8 cellular contexts compared by ENCODE assay signal in genomic region chr2:68282814-68283812, GRCh38. TPM values are rescaled to one million over a fixed set of nuclear protein-coding genes. Genes with fewer than 3 reads are reported as not detected.
DNase-seq lines count a peak whose midpoint lies in the region; ATAC-seq and TF ChIP-seq lines count a peak whose summit lies in the region.

No MANE protein-coding gene starts in this region.

- H3K27me3 ChIP-seq in SK-N-SH (ENCODE audit: insufficient read depth) (no peaks in the 10 kb centered on the region), esophagus muscularis mucosa (no peaks in the 10 kb centered on the region), prostate gland (replicated peaks; ENCODE audit: insufficient read depth) (no peaks in the 10 kb centered on the region)

- H3K4me3 ChIP-seq in SK-N-SH (ENCODE audit: low read depth in 2 of 2, low read length in 1 of 2) (no peak overlapping the region), esophagus muscularis mucosa (no peak overlapping the region), prostate gland (no peak overlapping the region)

- peaks cover 0 to 5% of the 10 kb centered on the region in 2 experiments; a peak in 2 of 4 replicates for H3K4me1 ChIP-seq in SK-N-SH (ENCODE audit: control insufficient read depth in 1 of 2, insufficient read depth in 2 of 2, low read depth in 1 of 2, low read length in 1 of 2)
- H3K4me1 ChIP-seq in esophagus muscularis mucosa, result peaks cover 11 to 33% (median 17%) of the 10 kb centered on the region in 4 donors
- peaks cover 8% of the 10 kb centered on the region for H3K4me1 ChIP-seq in prostate gland (replicated peaks)

- no peak overlapping the region for H3K4me2 ChIP-seq in SK-N-SH

- no peaks in the 10 kb centered on the region for H3K9me3 ChIP-seq in SK-N-SH
- H3K9me3 ChIP-seq in esophagus muscularis mucosa, result no peaks in the 10 kb centered on the region
- H3K9me3 ChIP-seq in prostate gland, result no peaks in the 10 kb centered on the region

- POLR2A ChIA-PET in SK-N-SH (lab: Yijun Ruan, JAX), result no interaction called here

- TF ChIP-seq EP300 in SK-N-SH (IDR thresholded peaks at IDR 0.05; ENCODE audit: borderline replicate concordance in 1 of 2, low read depth in 1 of 2, low read length in 1 of 2) (no peak), esophagus muscularis mucosa (IDR thresholded peaks at IDR 0.05) (no peak)

- H3K9me2 ChIP-seq in SK-N-SH, result no peaks in the 10 kb centered on the region

- no peaks in the 10 kb centered on the region for H3K4me1 Mint-ChIP-seq in natural killer cell
- H3K4me1 Mint-ChIP-seq in natural killer cell treated with Interleukin-12 subunit alpha and Interleukin-12 subunit beta and Interleukin-15 and Interleukin-18, amount 100 ng/mL, for 72 hours (ENCODE audit: low read depth in 2 of 2), result no peaks in the 10 kb centered on the region

- no peaks in the 10 kb centered on the region for H4K20me1 ChIP-seq in SK-N-SH (ENCODE audit: insufficient read depth)

- TF ChIP-seq POLR2A in esophagus muscularis mucosa (IDR thresholded peaks at IDR 0.05; ENCODE audit: low read depth), result no peak
- TF ChIP-seq POLR2A in prostate gland (IDR thresholded peaks at IDR 0.05), result no peak

- intact Hi-C loops in natural killer cell (cut with micrococcal nuclease) (loop anchor here (1.0 to 2.0 kb wide), 2 partner anchors 87 to 160 kb away; no protein-coding TSS in a partner anchor), esophagus muscularis mucosa (cut with DNase I) (loop anchor here (2.0 to 5.0 kb wide), 2 partner anchors 86 to 160 kb away; no protein-coding TSS in a partner anchor), prostate gland (cut with DNase I) (loop anchor here (5.0 to 10.0 kb wide), 2 partner anchors 161 to 162 kb away; no protein-coding TSS in a partner anchor)

- ATAC-seq in natural killer cell (peak; percentile 57 to 74 (median 64)), HG02623 (IDR thresholded peaks at IDR 0.05; ENCODE audit: unreplicated experiment) (no peak)
- no peak for ATAC-seq in natural killer cell treated with Interleukin-12 subunit alpha and Interleukin-12 subunit beta and Interleukin-15 and Interleukin-18, amount 100 ng/mL, for 72 hours

- 49% methylated on average over 6 of the region's 6 CpGs for WGBS in SK-N-SH (ENCODE audit: low lambda C conversion rate)
- 45% methylated on average over 6 of the region's 6 CpGs for WGBS in esophagus muscularis mucosa
- WGBS in prostate gland, result 48% methylated on average over 6 of the region's 6 CpGs

- H3K4me3 Mint-ChIP-seq in natural killer cell, result no peak overlapping the region
- no peak overlapping the region for H3K4me3 Mint-ChIP-seq in natural killer cell treated with Interleukin-12 subunit alpha and Interleukin-12 subunit beta and Interleukin-15 and Interleukin-18, amount 100 ng/mL, for 72 hours

- H3F3A ChIP-seq in SK-N-SH (replicated peaks; ENCODE audit: insufficient read depth), result peaks cover 6% of the 10 kb centered on the region

- no peaks in the 10 kb centered on the region for H3K79me2 ChIP-seq in SK-N-SH (ENCODE audit: insufficient read depth)

- DNase-seq in natural killer cell, result no peak
- no peak for DNase-seq in natural killer cell treated with Interleukin-12 subunit alpha and Interleukin-12 subunit beta and Interleukin-15 and Interleukin-18, amount 100 ng/mL, for 72 hours (ENCODE audit: low spot score)
- DNase-seq in HT-29 (ENCODE audit: low spot score), result peak; percentile 32
- DNase-seq in SK-N-SH, result peak; percentile 69
- no peak for DNase-seq in esophagus muscularis mucosa (ENCODE audit: extremely low spot score)
- DNase-seq in prostate gland (ENCODE audit: low spot score), result peak; percentile 21
- DNase-seq in cerebellar nuclear complex (lab: John Stamatoyannopoulos, UW), result no peak

- H3K27ac ChIP-seq in SK-N-SH (ENCODE audit: low read depth in 2 of 2, low read length in 1 of 2), result no peak overlapping the region
- no peak overlapping the region for H3K27ac ChIP-seq in esophagus muscularis mucosa (replicated peaks in 1 of 4)
- no peak overlapping the region for H3K27ac ChIP-seq in prostate gland

- H3K36me3 ChIP-seq in SK-N-SH (replicated peaks in 1 of 2; ENCODE audit: control insufficient read depth in 1 of 2, insufficient read depth in 2 of 2, low read length in 1 of 2) (peaks cover 0 to 3% of the 10 kb centered on the region in 2 experiments), esophagus muscularis mucosa (no peaks in the 10 kb centered on the region), prostate gland (no peaks in the 10 kb centered on the region)

- H3K9me3 Mint-ChIP-seq in natural killer cell, result no peaks in the 10 kb centered on the region
- no peaks in the 10 kb centered on the region for H3K9me3 Mint-ChIP-seq in natural killer cell treated with Interleukin-12 subunit alpha and Interleukin-12 subunit beta and Interleukin-15 and Interleukin-18, amount 100 ng/mL, for 72 hours

- CTCF ChIA-PET in SK-N-SH (lab: Yijun Ruan, JAX), result interaction anchor here (0.6 to 5.7 kb wide), 34 partner anchors 8 to 260 kb away, joined by 3 to 76 read pairs (median 4); partner anchors contain the start of genes PNO1 and PPP3R1

- no peak overlapping the region for H3K27ac Mint-ChIP-seq in natural killer cell
- H3K27ac Mint-ChIP-seq in natural killer cell treated with Interleukin-12 subunit alpha and Interleukin-12 subunit beta and Interleukin-15 and Interleukin-18, amount 100 ng/mL, for 72 hours, result peak overlapping the region in 1 of 2 donors; percentile 36

- peaks cover 9 to 12% of the 10 kb centered on the region in 2 donors for H3K27me3 Mint-ChIP-seq in natural killer cell (ENCODE audit: low read depth in 2 of 2)
- peaks cover 0 to 3% of the 10 kb centered on the region in 2 donors for H3K27me3 Mint-ChIP-seq in natural killer cell treated with Interleukin-12 subunit alpha and Interleukin-12 subunit beta and Interleukin-15 and Interleukin-18, amount 100 ng/mL, for 72 hours

- no peaks in the 10 kb centered on the region for H3K36me3 Mint-ChIP-seq in natural killer cell
- no peaks in the 10 kb centered on the region for H3K36me3 Mint-ChIP-seq in natural killer cell treated with Interleukin-12 subunit alpha and Interleukin-12 subunit beta and Interleukin-15 and Interleukin-18, amount 100 ng/mL, for 72 hours

- H2AFZ ChIP-seq in SK-N-SH (ENCODE audit: low read depth), result no peak overlapping the region

- TF ChIP-seq CTCF in natural killer cell (IDR thresholded peaks at IDR 0.05) (peak; percentile 71), SK-N-SH (IDR thresholded peaks at IDR 0.05) (peak; percentile 89), esophagus muscularis mucosa (IDR thresholded peaks at IDR 0.05) (peak; percentile 71 to 76 (median 72)), prostate gland (IDR thresholded peaks at IDR 0.05) (peak; percentile 39 to 76 (median 70))

- TF ChIP-seq RAD21 in SK-N-SH (IDR thresholded peaks at IDR 0.05; ENCODE audit: low read length), result peak; percentile 83

- no peak overlapping the region for H3K9ac ChIP-seq in SK-N-SH

TF ChIP-seq in SK-N-SH, 30 proteins besides CTCF, POLR2A, EP300 and RAD21:
- TF ChIP-seq FOXJ3 (CRISPR knock-in tag; IDR thresholded peaks at IDR 0.05), result no peak
- no peak for TF ChIP-seq ELF1 (IDR thresholded peaks at IDR 0.05)
- no peak for TF ChIP-seq YY1 (IDR thresholded peaks at IDR 0.05; ENCODE audit: low read depth)
- TF ChIP-seq RFX5 (IDR thresholded peaks at IDR 0.05; ENCODE audit: low read length), result no peak
- TF ChIP-seq USF2 (IDR thresholded peaks at IDR 0.05; ENCODE audit: borderline replicate concordance, low read depth, low read length), result no peak
- TF ChIP-seq POLR2AphosphoS5 (IDR thresholded peaks at IDR 0.05; ENCODE audit: low read depth, low read length), result no peak
- no peak for TF ChIP-seq MAX (IDR thresholded peaks at IDR 0.05; ENCODE audit: low read depth)
- no peak for TF ChIP-seq USF1 (IDR thresholded peaks at IDR 0.05; ENCODE audit: borderline replicate concordance, low read depth)
- peak; percentile 65 for TF ChIP-seq SMC3 (IDR thresholded peaks at IDR 0.05; ENCODE audit: low read depth, low read length)
TF ChIP-seq in SK-N-SH: peak in this region for 1.

RNA-seq across cellular contexts. Expression of gene PPP3R1, which starts 30.8 kb away (rescaled TPM):
- total RNA-seq in natural killer cell (10 to 100 TPM; 77.8 to 86.2 (median 79.9) TPM), esophagus muscularis mucosa (10 to 100 TPM; 19.3 to 28.0 (median 25.7) TPM), prostate gland (10 to 100 TPM; 31.3 to 34.9 TPM)
- 10 to 100 TPM; 85.9 to 90.7 TPM for total RNA-seq in natural killer cell treated with Interleukin-12 subunit alpha and Interleukin-12 subunit beta and Interleukin-15 and Interleukin-18, amount 100 ng/mL, for 72 hours
- total RNA-seq in HT-29 (2014; rRNA removed; shearing (Covaris generic)), result 6.4 and 8.9 TPM in 2 replicates
- 12.0 and 13.8 TPM in 2 replicates for polyA plus RNA-seq in SK-N-SH (2012; rRNA removed)
- polyA plus RNA-seq in SK-N-SH (2012; cell fraction: cytosol; rRNA removed), result 27.6 and 31.0 TPM in 2 replicates
- polyA plus RNA-seq in SK-N-SH (2012; cell fraction: nucleus; rRNA removed), result 5.6 and 12.8 TPM in 2 replicates

RNA-seq across cellular contexts. Expression of gene CNRIP1, which starts 36.6 kb away (rescaled TPM):
- total RNA-seq in natural killer cell, result under 1 TPM in 2 of 3 donors, not detected in 1; 0.39 to 0.98 TPM
- total RNA-seq in natural killer cell treated with Interleukin-12 subunit alpha and Interleukin-12 subunit beta and Interleukin-15 and Interleukin-18, amount 100 ng/mL, for 72 hours, result not detected
- total RNA-seq in HT-29 (2014; rRNA removed; shearing (Covaris generic)), result not detected in 2 replicates
- 55.5 and 63.0 TPM in 2 replicates for polyA plus RNA-seq in SK-N-SH (2012; rRNA removed)
- polyA plus RNA-seq in SK-N-SH (2012; cell fraction: cytosol; rRNA removed), result 63.9 and 65.4 TPM in 2 replicates
- 23.3 and 32.4 TPM in 2 replicates for polyA plus RNA-seq in SK-N-SH (2012; cell fraction: nucleus; rRNA removed)
- 10 to 100 TPM; 23.5 to 44.4 (median 29.8) TPM for total RNA-seq in esophagus muscularis mucosa
- 10 to 100 TPM in 1 of 2 donors, 1 to 10 TPM in 1; 3.6 to 16.5 TPM for total RNA-seq in prostate gland

Comparison
In these comparisons a context has a peak if more than half of its experiments do, and no peak if none do; other contexts are left out.
1. ATAC-seq: peak in natural killer cell (3 of 3); none in natural killer cell treated with Interleukin-12 subunit alpha and Interleukin-12 subunit beta and Interleukin-15 and Interleukin-18, amount 100 ng/mL, for 72 hours (0 of 2) and HG02623 (single experiment).
2. DNase-seq: peak in HT-29 (single experiment), SK-N-SH (single experiment) and prostate gland (single experiment); none in natural killer cell (single experiment), natural killer cell treated with Interleukin-12 subunit alpha and Interleukin-12 subunit beta and Interleukin-15 and Interleukin-18, amount 100 ng/mL, for 72 hours (single experiment), esophagus muscularis mucosa (single experiment) and cerebellar nuclear complex (0 of 2).
3. Peak in every context shown above with its lines, with median percentiles within 50 percentile points of each other: CTCF ChIP-seq.